26 cellular contexts compared by ENCODE assay signal in genomic region chr11:2263724-2264360, GRCh38. TPM values are rescaled to one million over a fixed set of nuclear protein-coding genes. Genes with fewer than 3 reads are reported as not detected.
DNase-seq lines count a peak whose midpoint lies in the region; ATAC-seq and TF ChIP-seq lines count a peak whose summit lies in the region.
"Had no signal": no experiment of that assay in that cellular context is flagged by ENCODE, and none has a peak within 500 bp of the region (broad histone marks: within the 10 kb centered on the region; RNA-seq: fewer than 3 reads in every experiment).

No MANE protein-coding gene starts in this region.

- 88 to 97% methylated on average over 7 to 13 of the region's 13 CpGs for WGBS in endodermal cell (ENCODE audit: insufficient coverage in 1 of 2, insufficient read length in 1 of 2), 2 experiments
- 95 to 97% methylated on average over 12 to 13 of the region's 13 CpGs for WGBS in testis, 2 donors

- DNase-seq in activated T-cell treated with anti-CD3 and anti-CD28 coated beads, Interleukin-2, amount 50 U/mL, for 24 hours: no peak
- no peak for DNase-seq in activated T-cell treated with anti-CD3 and anti-CD28 coated beads, Interleukin-2, amount 50 U/mL, for 72 hours
- DNase-seq in DND-41: no peak
- peak; percentile 24 for DNase-seq in endodermal cell
- DNase-seq in testis: peak; percentile 4
- no peak for DNase-seq in stimulated activated CD4-positive, alpha-beta T cell treated with anti-CD3 and anti-CD28 coated beads, Interleukin-12 subunit alpha, Interleukin-12 subunit beta, amount 100 ng/mL, for 4 hours
- DNase-seq: AML-193; C1 segment of cervical spinal cord; CD4-positive, alpha-beta memory T cell; COR-L47; DMS53; GOT3; MM.1S; NCI-H1694 treated with DMSO at 0.1 percent for 48 hours; NCI-H2081 treated with DMSO at 0.1 percent for 48 hours; NCI-H2171 treated with DMSO at 0.1 percent for 48 hours; NCI-H345; NCI-H510A treated with DMSO at 0.1 percent for 48 hours; SK-N-SH had no signal

- no peaks in the 10 kb centered on the region for H3K79me2 ChIP-seq in DND-41 (ENCODE audit: insufficient read depth, low read length)

- H3K4me1 Mint-ChIP-seq in activated T-cell treated with anti-CD3 and anti-CD28 coated beads, Interleukin-2, amount 50 U/mL, for 24 hours (ENCODE audit: low read depth): peaks cover 25% of the 10 kb centered on the region
- H3K4me1 Mint-ChIP-seq in activated T-cell treated with anti-CD3 and anti-CD28 coated beads, Interleukin-2, amount 50 U/mL, for 72 hours (ENCODE audit: low read depth): peaks cover 16% of the 10 kb centered on the region
- H3K4me1 Mint-ChIP-seq in endodermal cell: no peaks in the 10 kb centered on the region

- TF ChIP-seq CTCF in DND-41 (IDR thresholded peaks at IDR 0.05; ENCODE audit: borderline replicate concordance, extremely low read depth, low read length, poor library complexity, severe bottlenecking): no peak
- TF ChIP-seq CTCF in endodermal cell (conservative IDR thresholded peaks at IDR 0.05): no peak
- TF ChIP-seq CTCF in testis (IDR thresholded peaks at IDR 0.05): no peak

- no peak for TF ChIP-seq POLR2A in testis (IDR thresholded peaks at IDR 0.05)

- no peak overlapping the region for H3K4me2 ChIP-seq in DND-41 (ENCODE audit: insufficient read depth, low read length)
- H3K4me2 ChIP-seq: KMS-11, SK-N-SH had no signal

- H3K4me1 ChIP-seq in DND-41 (ENCODE audit: insufficient read depth, low read length): peaks cover 61% of the 10 kb centered on the region
- no peaks in the 10 kb centered on the region for H3K4me1 ChIP-seq in endodermal cell (ENCODE audit: control insufficient read depth, insufficient read depth, low read length)
- no peaks in the 10 kb centered on the region for H3K4me1 ChIP-seq in testis
- H3K4me1 ChIP-seq: HAP-1 had no signal

- H3K27me3 Mint-ChIP-seq in activated T-cell treated with anti-CD3 and anti-CD28 coated beads, Interleukin-2, amount 50 U/mL, for 24 hours: peaks cover 10% of the 10 kb centered on the region
- H3K27me3 Mint-ChIP-seq in activated T-cell treated with anti-CD3 and anti-CD28 coated beads, Interleukin-2, amount 50 U/mL, for 72 hours (ENCODE audit: low read depth): peaks cover 11% of the 10 kb centered on the region
- H3K27me3 Mint-ChIP-seq in endodermal cell (ENCODE audit: insufficient read depth): peaks cover 55% of the 10 kb centered on the region
- H3K27me3 Mint-ChIP-seq: IgD-negative memory B cell had no signal

- H3K27me3 ChIP-seq in DND-41 (ENCODE audit: insufficient read depth, low read length, poor library complexity): no peaks in the 10 kb centered on the region
- peaks cover 45% of the 10 kb centered on the region for H3K27me3 ChIP-seq in endodermal cell (ENCODE audit: control insufficient read depth, insufficient read depth, low read length, poor library complexity, severe bottlenecking)
- no peaks in the 10 kb centered on the region for H3K27me3 ChIP-seq in testis

- H3K9ac ChIP-seq in DND-41 (ENCODE audit: low read depth, low read length): no peak overlapping the region
- no peak overlapping the region for H3K9ac ChIP-seq in endodermal cell (ENCODE audit: extremely low read depth, low read length, poor library complexity, severe bottlenecking)
- H3K9ac ChIP-seq: KMS-11, SK-N-SH had no signal

- H3K4me3 ChIP-seq in DND-41 (ENCODE audit: low read depth in 1 of 2, low read length in 2 of 2): no peak overlapping the region
- no peak overlapping the region for H3K4me3 ChIP-seq in endodermal cell (ENCODE audit: low read length)
- no peak overlapping the region for H3K4me3 ChIP-seq in testis
- H3K4me3 ChIP-seq: GM12878, HAP-1 had no signal

- no peaks in the 10 kb centered on the region for H3K36me3 ChIP-seq in DND-41 (ENCODE audit: insufficient read depth, low read length)
- no peaks in the 10 kb centered on the region for H3K36me3 ChIP-seq in endodermal cell (ENCODE audit: control insufficient read depth, insufficient read depth, low read length)
- no peaks in the 10 kb centered on the region for H3K36me3 ChIP-seq in testis (ENCODE audit: low read depth, missing control alignments)
- H3K36me3 ChIP-seq: HAP-1 had no signal

- peak overlapping the region; percentile 96; the same call in 1 of the 2 replicates for H3K27ac ChIP-seq in DND-41 (ENCODE audit: low read length)
- no peak overlapping the region for H3K27ac ChIP-seq in endodermal cell (ENCODE audit: low read depth, low read length)
- no peak overlapping the region for H3K27ac ChIP-seq in testis
- H3K27ac ChIP-seq: HL-60, KMS-11 had no signal

- H3K4me3 Mint-ChIP-seq in activated T-cell treated with anti-CD3 and anti-CD28 coated beads, Interleukin-2, amount 50 U/mL, for 24 hours: no peak overlapping the region
- H3K4me3 Mint-ChIP-seq in activated T-cell treated with anti-CD3 and anti-CD28 coated beads, Interleukin-2, amount 50 U/mL, for 72 hours: no peak overlapping the region
- no peak overlapping the region for H3K4me3 Mint-ChIP-seq in endodermal cell
- H3K4me3 Mint-ChIP-seq: CD4-positive, alpha-beta memory T cell; IgD-negative memory B cell had no signal

- ATAC-seq in activated T-cell treated with anti-CD3 and anti-CD28 coated beads, Interleukin-2, amount 50 U/mL, for 72 hours (replicated peaks in 1 of 2): no peak
- ATAC-seq in DND-41 (ENCODE audit: insufficient read depth, low read depth) (no peak), GM19395 (IDR thresholded peaks at IDR 0.05; ENCODE audit: unreplicated experiment) (no peak)
- ATAC-seq: GM12878 had no signal

- no peaks in the 10 kb centered on the region for H3K36me3 Mint-ChIP-seq in activated T-cell treated with anti-CD3 and anti-CD28 coated beads, Interleukin-2, amount 50 U/mL, for 24 hours (ENCODE audit: low read depth)
- H3K36me3 Mint-ChIP-seq in activated T-cell treated with anti-CD3 and anti-CD28 coated beads, Interleukin-2, amount 50 U/mL, for 72 hours (ENCODE audit: insufficient read depth in 2 of 2): no peaks in the 10 kb centered on the region
- no peaks in the 10 kb centered on the region for H3K36me3 Mint-ChIP-seq in endodermal cell (ENCODE audit: low read depth)
- H3K36me3 Mint-ChIP-seq: CD4-positive, alpha-beta memory T cell had no signal

- H3K9me3 Mint-ChIP-seq in activated T-cell treated with anti-CD3 and anti-CD28 coated beads, Interleukin-2, amount 50 U/mL, for 24 hours: no peaks in the 10 kb centered on the region
- no peaks in the 10 kb centered on the region for H3K9me3 Mint-ChIP-seq in activated T-cell treated with anti-CD3 and anti-CD28 coated beads, Interleukin-2, amount 50 U/mL, for 72 hours
- H3K9me3 Mint-ChIP-seq in endodermal cell: no peaks in the 10 kb centered on the region
- H3K9me3 Mint-ChIP-seq: CD4-positive, alpha-beta memory T cell; IgD-negative memory B cell had no signal

- peak overlapping the region; percentile 50 for H3K27ac Mint-ChIP-seq in activated T-cell treated with anti-CD3 and anti-CD28 coated beads, Interleukin-2, amount 50 U/mL, for 24 hours
- H3K27ac Mint-ChIP-seq in activated T-cell treated with anti-CD3 and anti-CD28 coated beads, Interleukin-2, amount 50 U/mL, for 72 hours: no peak overlapping the region
- H3K27ac Mint-ChIP-seq in endodermal cell: no peak overlapping the region
- H3K27ac Mint-ChIP-seq: CD4-positive, alpha-beta memory T cell had no signal

- H3K9me3 ChIP-seq in DND-41 (ENCODE audit: insufficient read depth, low read length, severe bottlenecking) (no peaks in the 10 kb centered on the region), endodermal cell (ENCODE audit: control insufficient read depth, low read length) (no peaks in the 10 kb centered on the region), testis (no peaks in the 10 kb centered on the region)
- H3K9me3 ChIP-seq: HAP-1, SK-N-SH had no signal

- no peak overlapping the region for H2AFZ ChIP-seq in DND-41 (ENCODE audit: low read depth, low read length)

- no peaks in the 10 kb centered on the region for H4K20me1 ChIP-seq in DND-41 (ENCODE audit: insufficient read depth, low read length)

- intact Hi-C loops in testis (cut with DNase I; ENCODE audit: low total_unique reads): no loop called here

RNA-seq across cellular contexts. Expression of gene ASCL2, which starts 6.5 kb away (rescaled TPM):
- 1 to 10 TPM in 1 of 2 donors, under 1 TPM in 1; 0.38 to 1.7 TPM for total RNA-seq in activated T-cell treated with anti-CD3 and anti-CD28 coated beads, Interleukin-2, amount 50 U/mL, for 72 hours
- total RNA-seq in endodermal cell (not detected), testis (1 to 10 TPM; 4.8 to 5.8 TPM)
- 1.2 TPM for polyA plus RNA-seq in endodermal cell (2013, experiment 1 of 2)
- 1.1 TPM for polyA plus RNA-seq in endodermal cell (2013, experiment 2 of 2)
- 1.3 TPM for polyA plus RNA-seq in testis (ENCODE audit: insufficient read depth, low read depth, low replicate concordance)
- total RNA-seq: GM12878 had no signal
- polyA plus RNA-seq: AG04450, GM12878, SK-N-SH had no signal

RNA-seq across cellular contexts. Expression of gene C11orf21, which starts 37.9 kb away (rescaled TPM):
- total RNA-seq in activated T-cell treated with anti-CD3 and anti-CD28 coated beads, Interleukin-2, amount 50 U/mL, for 72 hours: 10 to 100 TPM; 13.6 to 16.6 TPM
- total RNA-seq in endodermal cell (under 1 TPM in 1 of 2 donors, not detected in 1; 0.20 TPM), testis (under 1 TPM; 0.12 to 0.47 TPM)
- polyA plus RNA-seq in endodermal cell (2013, experiment 1 of 2): not detected
- not detected for polyA plus RNA-seq in endodermal cell (2013, experiment 2 of 2)
- 0.88 TPM for polyA plus RNA-seq in testis (ENCODE audit: insufficient read depth, low read depth, low replicate concordance)
- polyA plus RNA-seq: AG04450 had no signal

RNA-seq across cellular contexts. Expression of gene TSPAN32, which starts 38.0 kb away (rescaled TPM):
- 10 to 100 TPM in 1 of 2 donors, 1 to 10 TPM in 1; 8.6 to 10.2 TPM for total RNA-seq in activated T-cell treated with anti-CD3 and anti-CD28 coated beads, Interleukin-2, amount 50 U/mL, for 72 hours
- total RNA-seq in endodermal cell (not detected), testis (1 to 10 TPM; 1.0 to 1.1 TPM)
- polyA plus RNA-seq in endodermal cell (2013, experiment 1 of 2): not detected
- polyA plus RNA-seq in endodermal cell (2013, experiment 2 of 2): 0.70 TPM
- 1.5 TPM for polyA plus RNA-seq in testis (ENCODE audit: insufficient read depth, low read depth, low replicate concordance)
- total RNA-seq: GM12878 had no signal

Comparison
In these comparisons a context has a peak if more than half of its experiments do, and no peak if none do; other contexts are left out.
1. DNase-seq: peak in endodermal cell (single experiment) and testis (single experiment); none in activated T-cell treated with anti-CD3 and anti-CD28 coated beads, Interleukin-2, amount 50 U/mL, for 24 hours (single experiment), activated T-cell treated with anti-CD3 and anti-CD28 coated beads, Interleukin-2, amount 50 U/mL, for 72 hours (0 of 2), DND-41 (single experiment) and stimulated activated CD4-positive, alpha-beta T cell treated with anti-CD3 and anti-CD28 coated beads, Interleukin-12 subunit alpha, Interleukin-12 subunit beta, amount 100 ng/mL, for 4 hours (single experiment).
2. RNA of gene C11orf21, which starts 37.9 kb away (total RNA-seq): 13.6 to 16.6 TPM in activated T-cell treated with anti-CD3 and anti-CD28 coated beads, Interleukin-2, amount 50 U/mL, for 72 hours; 0.12 to 0.47 TPM in testis and 0.20 TPM in endodermal cell; every median in the first group is over 4 times any median in the second.
3. RNA of gene TSPAN32, which starts 38.0 kb away (total RNA-seq): 8.6 to 10.2 TPM in activated T-cell treated with anti-CD3 and anti-CD28 coated beads, Interleukin-2, amount 50 U/mL, for 72 hours; 1.0 to 1.1 TPM in testis and not detected in endodermal cell; every median in the first group is over 4 times any median in the second.